ENCODE assay signal across 10 cellular contexts in genomic region chr4:156293657-156294297, GRCh38.
DNase-seq lines count a peak whose midpoint lies in the region; ATAC-seq and TF ChIP-seq lines count a peak whose summit lies in the region.
"Had no signal": no experiment of that assay in that cellular context is flagged by ENCODE, and none has a peak within 500 bp of the region (broad histone marks: within the 10 kb centered on the region; RNA-seq: fewer than 3 reads in every experiment).

No MANE protein-coding gene starts in this region.

- no TSS peak for BruUV-seq in Calu3 (replicated peaks; lab: Mats Ljungman, UMichigan)

- no peak overlapping the region for H3K4me3 Mint-ChIP-seq in Calu3 (ENCODE audit: low read depth, unreplicated experiment)
- H3K4me3 Mint-ChIP-seq in type B pancreatic cell = no peak overlapping the region

- H3K4me1 Mint-ChIP-seq in Calu3 (ENCODE audit: low read depth, unreplicated experiment) (peaks cover 24% of the 10 kb centered on the region), type B pancreatic cell (ENCODE audit: unreplicated experiment) (peaks cover 28% of the 10 kb centered on the region)

- in situ Hi-C loops in astrocyte of the cerebellum (cut with HindIII; ENCODE audit: low sequenced_read_pairs) = no loop called here

- CTCF ChIA-PET in Calu3 (lab: Charles Lee) = interaction anchor here (0.8 to 2.2 kb wide), 3 partner anchors 10 to 182 kb away, joined by 3 to 7 read pairs (median 4); no protein-coding TSS in a partner anchor

- H3K9me3 Mint-ChIP-seq in Calu3 (ENCODE audit: low read depth, unreplicated experiment) (no peaks in the 10 kb centered on the region), type B pancreatic cell (peaks cover 5% of the 10 kb centered on the region)

- intact Hi-C loops in Calu3 (cut with micrococcal nuclease; ENCODE audit: unreplicated experiment) = loop anchor here (1.0 to 10.0 kb wide), 3 partner anchors 85 to 381 kb away; no protein-coding TSS in a partner anchor

- no peak overlapping the region for H3K4me3 ChIP-seq in astrocyte of the cerebellum (ENCODE audit: low read depth, low read length)
- H3K4me3 ChIP-seq: colonic mucosa had no signal

- H3K27me3 Mint-ChIP-seq in Calu3 (ENCODE audit: unreplicated experiment) = no peaks in the 10 kb centered on the region
- no peaks in the 10 kb centered on the region for H3K27me3 Mint-ChIP-seq in type B pancreatic cell

- H3K36me3 Mint-ChIP-seq in Calu3 (ENCODE audit: insufficient read depth, unreplicated experiment) (no peaks in the 10 kb centered on the region), type B pancreatic cell (no peaks in the 10 kb centered on the region)

- no peak for ATAC-seq in GM21526 (IDR thresholded peaks at IDR 0.05; ENCODE audit: low FRiP score, unreplicated experiment)

- DNase-seq in Calu3 (no peak), NCI-H1105 treated with DMSO at 0.1 percent for 48 hours (lab: John Stamatoyannopoulos, UW) (peak; percentile 87), astrocyte of the cerebellum (ENCODE audit: low read depth) (peak; percentile 78), left kidney (ENCODE audit: low read depth, low spot score) (peak; percentile 50), Kasumi-1 (lab: John Stamatoyannopoulos, UW) (no peak), type B pancreatic cell (ENCODE audit: extremely low spot score, unreplicated experiment) (no peak)
- no peak for DNase-seq in stimulated activated CD8-positive, alpha-beta memory T cell treated with anti-CD3 and anti-CD28 coated beads, Interleukin-4, amount 100 ng/mL, for 48 hours
- DNase-seq: colonic mucosa, kidney had no signal

- H3K27ac Mint-ChIP-seq in Calu3 (ENCODE audit: unreplicated experiment) = peak overlapping the region; percentile 75
- no peak overlapping the region for H3K27ac Mint-ChIP-seq in type B pancreatic cell

- no peak for TF ChIP-seq CTCF in Calu3 (IDR thresholded peaks at IDR 0.05; ENCODE audit: unreplicated experiment)
- no peak for TF ChIP-seq CTCF in astrocyte of the cerebellum (IDR thresholded peaks at IDR 0.05; ENCODE audit: low read depth, low read length, missing control alignments)
- TF ChIP-seq CTCF in type B pancreatic cell (conservative IDR thresholded peaks at IDR 0.05) = no peak

Comparison
In these comparisons a context has a peak if more than half of its experiments do, and no peak if none do; other contexts are left out.
1. DNase-seq: peak in NCI-H1105 treated with DMSO at 0.1 percent for 48 hours (single experiment), astrocyte of the cerebellum (single experiment) and left kidney (single experiment); none in Calu3 (single experiment), Kasumi-1 (0 of 2), type B pancreatic cell (single experiment) and stimulated activated CD8-positive, alpha-beta memory T cell treated with anti-CD3 and anti-CD28 coated beads, Interleukin-4, amount 100 ng/mL, for 48 hours (single experiment).